Comparison of ENCODE assay signal across 33 cellular contexts in genomic region chr4:177227636-177228035, GRCh38.
"Had no signal": no experiment of that assay in that cellular context is flagged by ENCODE, and none has a peak within 500 bp of the region (broad histone marks: within the 10 kb centered on the region; RNA-seq: fewer than 3 reads in every experiment).

No MANE protein-coding gene starts in this region.

- H3K36me3 ChIP-seq: adrenal gland, cardiac muscle cell had no signal

- DNase-seq: activated B cell treated with CpG ODN at 0.5 μM for 24 hours; activated CD4-positive, alpha-beta memory T cell treated with anti-CD3 and anti-CD28 coated beads for 36 hours; activated CD4-positive, alpha-beta T cell treated with anti-CD3 and anti-CD28 coated beads for 4 hours; activated CD4-positive, alpha-beta T cell treated with anti-CD3 and anti-CD28 coated beads, Interleukin-2, amount 10 ng/mL, durations not matched to agents 24 days and 14 days; activated CD4-positive, alpha-beta T cell treated with anti-CD3 and anti-CD28 coated beads, Interleukin-2, amount 50 U/mL, for 1 hour; activated CD4-positive, alpha-beta T cell treated with anti-CD3 and anti-CD28 coated beads, Interleukin-2, amount 50 U/mL, for 4 hours; activated CD4-positive, CD25-positive, alpha-beta regulatory T cell treated with anti-CD3 and anti-CD28 coated beads, Interleukin-2, amount 50 U/mL, for 72 hours; activated CD8-positive, alpha-beta memory T cell treated with anti-CD3 and anti-CD28 coated beads, Interleukin-2, amount 50 U/mL, for 4 hours; activated CD8-positive, alpha-beta T cell treated with anti-CD3 and anti-CD28 coated beads for 36 hours; activated effector memory CD4-positive, alpha-beta T cell treated with anti-CD3 and anti-CD28 coated beads, Interleukin-2, amount 50 U/mL, for 16 hours; activated gamma-delta T cell treated with Interleukin-2 at 50 U/mL for 16 hours; activated naive CD4-positive, alpha-beta T cell; activated naive CD4-positive, alpha-beta T cell treated with anti-CD3 and anti-CD28 coated beads for 36 hours; activated naive CD4-positive, alpha-beta T cell treated with anti-CD3 and anti-CD28 coated beads, Interleukin-2, amount 50 U/mL, for 16 hours; activated naive CD8-positive, alpha-beta T cell treated with anti-CD3 and anti-CD28 coated beads for 36 hours; activated T-cell treated with anti-CD3 and anti-CD28 coated beads for 4 hours; activated T-cell treated with anti-CD3 and anti-CD28 coated beads, Interleukin-2, amount 50 U/mL, for 1 hour; activated T-cell treated with anti-CD3 and anti-CD28 coated beads, Interleukin-2, amount 50 U/mL, for 4 hours; activated T-cell treated with anti-CD3 and anti-CD28 coated beads, Interleukin-2, amount 50 U/mL, for 72 hours; adrenal gland; amniotic stem cell; aorta; caudate nucleus; cerebellar nuclear complex; T-helper 1 cell; T-helper 2 cell; T-helper 9 cell had no signal

- FAIRE-seq: bronchial epithelial cell, TTC549 had no signal

- H3K9me3 ChIP-seq: adrenal gland had no signal

- H3K27me3 ChIP-seq: adrenal gland, cardiac muscle cell had no signal

- H3K27ac ChIP-seq: adrenal gland, cardiac muscle cell, VCaP had no signal

- H3K4me1 ChIP-seq: adrenal gland had no signal

- ATAC-seq: activated CD8-positive, alpha-beta T cell treated with anti-CD3 and anti-CD28 coated beads for 36 hours; activated naive CD4-positive, alpha-beta T cell treated with anti-CD3 and anti-CD28 coated beads, Interleukin-2, amount 50 U/mL, for 72 hours; activated T-cell treated with anti-CD3 and anti-CD28 coated beads, Interleukin-2, amount 50 U/mL, for 4 hours; activated T-cell treated with anti-CD3 and anti-CD28 coated beads, Interleukin-2, amount 50 U/mL, for 72 hours; activated T-helper 17 cell treated with anti-CD3 and anti-CD28 coated beads, Interleukin-2, amount 50 U/mL, for 72 hours had no signal

- H3K4me3 ChIP-seq: adrenal gland, cardiac muscle cell had no signal
